In genomic region chr7:149284343-149284742, GRCh38 we compare ENCODE assay signal across 8 cellular contexts. TPM values are rescaled to one million over a fixed set of nuclear protein-coding genes. Genes with fewer than 3 reads are reported as not detected.
DNase-seq lines count a peak whose midpoint lies in the region; ATAC-seq, FAIRE-seq and TF ChIP-seq lines count a peak whose summit lies in the region.

No MANE protein-coding gene starts in this region.

- H3K27me3 Mint-ChIP-seq in CD8-positive, alpha-beta T cell (ENCODE audit: low read depth) = no peaks in the 10 kb centered on the region
- H3K27me3 Mint-ChIP-seq in activated CD8-positive, alpha-beta T cell treated with anti-CD3 and anti-CD28 coated beads, Interleukin-2, amount 10 ng/mL, durations not matched to agents 7 days and 5 days (ENCODE audit: low read depth) = no peaks in the 10 kb centered on the region
- no peaks in the 10 kb centered on the region for H3K27me3 Mint-ChIP-seq in mesothelial cell of epicardium (ENCODE audit: low read depth)

- H3K36me3 ChIP-seq in CD8-positive, alpha-beta T cell (ENCODE audit: insufficient read depth, low read length) = no peaks in the 10 kb centered on the region
- H3K36me3 ChIP-seq in HUES6 (ENCODE audit: control insufficient read depth, insufficient read depth, low read length) (peaks cover 12% of the 10 kb centered on the region), adrenal gland (replicated peaks in 1 of 2) (peaks cover 0 to 7% of the 10 kb centered on the region in 2 donors)

- POLR2A ChIA-PET in CD8-positive, alpha-beta T cell (lab: Charles Lee) = interaction anchor here (0.7 to 3.0 kb wide), 9 partner anchors 16 to 176 kb away, joined by 3 to 38 read pairs (median 4); partner anchors contain the start of genes ZNF282, ZNF398 and ZNF783
- POLR2A ChIA-PET in activated CD8-positive, alpha-beta T cell treated with anti-CD3 and anti-CD28 coated beads, Interleukin-2, amount 10 ng/mL, durations not matched to agents 7 days and 5 days (lab: Charles Lee) = interaction anchor here (1.1 kb wide), 1 partner anchor 19 kb away, joined by 3 read pairs; no protein-coding TSS in a partner anchor

- no peak for TF ChIP-seq CTCF in CD8-positive, alpha-beta T cell (IDR thresholded peaks at IDR 0.05)
- no peak for TF ChIP-seq CTCF in mesothelial cell of epicardium (IDR thresholded peaks at IDR 0.05; ENCODE audit: unreplicated experiment)
- TF ChIP-seq CTCF in adrenal gland (IDR thresholded peaks at IDR 0.05) = no peak

- H3K4me3 ChIP-seq in CD8-positive, alpha-beta T cell (ENCODE audit: low read depth, low read length) = peak overlapping the region; percentile 45
- H3K4me3 ChIP-seq in HUES6 (ENCODE audit: low read depth, low read length) (peak overlapping the region; percentile 91), adrenal gland (no peak overlapping the region)

- peak; percentile 48 for ATAC-seq in CD8-positive, alpha-beta T cell
- ATAC-seq in activated CD8-positive, alpha-beta T cell treated with anti-CD3 and anti-CD28 coated beads, Interleukin-2, amount 10 ng/mL, durations not matched to agents 7 days and 5 days = peak; percentile 10
- ATAC-seq in GM18520 (IDR thresholded peaks at IDR 0.05; ENCODE audit: unreplicated experiment) = no peak

- DNase-seq in CD8-positive, alpha-beta T cell = peak; percentile 21 to 82 (median 56)
- DNase-seq in activated CD8-positive, alpha-beta T cell treated with anti-CD3 and anti-CD28 coated beads, Interleukin-2, amount 10 ng/mL, durations not matched to agents 7 days and 5 days = peak; percentile 65
- no peak for DNase-seq in mesothelial cell of epicardium (ENCODE audit: low spot score in 2 of 2, unreplicated experiment in 2 of 2)
- no peak for DNase-seq in RCC 7860 (ENCODE audit: low spot score)
- DNase-seq in SKM-1 treated with dmso at 0.1 percent for 144 hours (lab: John Stamatoyannopoulos, UW; ENCODE audit: unreplicated experiment) = no peak
- no peak for DNase-seq in adrenal gland

- no peaks in the 10 kb centered on the region for H3K9me3 Mint-ChIP-seq in CD8-positive, alpha-beta T cell
- H3K9me3 Mint-ChIP-seq in activated CD8-positive, alpha-beta T cell treated with anti-CD3 and anti-CD28 coated beads, Interleukin-2, amount 10 ng/mL, durations not matched to agents 7 days and 5 days (ENCODE audit: insufficient read depth) = no peaks in the 10 kb centered on the region
- H3K9me3 Mint-ChIP-seq in mesothelial cell of epicardium = no peaks in the 10 kb centered on the region

- intact Hi-C loops in CD8-positive, alpha-beta T cell (cut with DNase I, micrococcal nuclease) = loop anchor here (1.0 to 10.0 kb wide), 5 partner anchors 22 to 433 kb away; partner anchors contain the start of gene ZNF783 (in 1 of the 2)
- intact Hi-C loops in adrenal gland (cut with DNase I) = no loop called here

- 63 to 73% (median 66%) methylated on average over 3 of the region's 3 CpGs for WGBS in adrenal gland, 4 donors

- peak overlapping the region; percentile 91 for H3K27ac Mint-ChIP-seq in CD8-positive, alpha-beta T cell
- H3K27ac Mint-ChIP-seq in activated CD8-positive, alpha-beta T cell treated with anti-CD3 and anti-CD28 coated beads, Interleukin-2, amount 10 ng/mL, durations not matched to agents 7 days and 5 days = peak overlapping the region; percentile 73
- H3K27ac Mint-ChIP-seq in mesothelial cell of epicardium = no peak overlapping the region

- peak overlapping the region; percentile 84 for H3K4me3 Mint-ChIP-seq in CD8-positive, alpha-beta T cell
- H3K4me3 Mint-ChIP-seq in activated CD8-positive, alpha-beta T cell treated with anti-CD3 and anti-CD28 coated beads, Interleukin-2, amount 10 ng/mL, durations not matched to agents 7 days and 5 days = peak overlapping the region; percentile 74
- peak overlapping the region; percentile 90 for H3K4me3 Mint-ChIP-seq in mesothelial cell of epicardium

- CTCF ChIA-PET in CD8-positive, alpha-beta T cell (lab: Charles Lee) = interaction anchor here (0.7 to 4.9 kb wide), 7 partner anchors 15 to 137 kb away, joined by 3 to 47 read pairs (median 4); partner anchors contain the start of genes ZNF282 and ZNF783
- CTCF ChIA-PET in activated CD8-positive, alpha-beta T cell treated with anti-CD3 and anti-CD28 coated beads, Interleukin-2, amount 10 ng/mL, durations not matched to agents 7 days and 5 days (lab: Charles Lee) = interaction anchor here (0.7 to 3.0 kb wide), 11 partner anchors 14 to 378 kb away, joined by 3 to 44 read pairs (median 4); partner anchors contain the start of genes ZNF282 and ZNF783

- H3K4me1 Mint-ChIP-seq in CD8-positive, alpha-beta T cell (ENCODE audit: low read depth) = peaks cover 42% of the 10 kb centered on the region
- H3K4me1 Mint-ChIP-seq in activated CD8-positive, alpha-beta T cell treated with anti-CD3 and anti-CD28 coated beads, Interleukin-2, amount 10 ng/mL, durations not matched to agents 7 days and 5 days (ENCODE audit: low read depth) = peaks cover 38% of the 10 kb centered on the region
- H3K4me1 Mint-ChIP-seq in mesothelial cell of epicardium = peaks cover 11% of the 10 kb centered on the region

- H3K27ac ChIP-seq in CD8-positive, alpha-beta T cell (ENCODE audit: low read depth, low read length) = peak overlapping the region; percentile 42
- H3K27ac ChIP-seq in HUES6 (ENCODE audit: low read depth, low read length) (no peak overlapping the region), adrenal gland (no peak overlapping the region)

- H3K9ac ChIP-seq in HUES6 (ENCODE audit: low read length) = no peak overlapping the region

- no peak for FAIRE-seq in RCC 7860 (lab: Jason Lieb, UNC)

- H3K36me3 Mint-ChIP-seq in CD8-positive, alpha-beta T cell = peaks cover 29% of the 10 kb centered on the region
- H3K36me3 Mint-ChIP-seq in activated CD8-positive, alpha-beta T cell treated with anti-CD3 and anti-CD28 coated beads, Interleukin-2, amount 10 ng/mL, durations not matched to agents 7 days and 5 days (ENCODE audit: low read depth) = peaks cover 12% of the 10 kb centered on the region
- H3K36me3 Mint-ChIP-seq in mesothelial cell of epicardium = peaks cover 20% of the 10 kb centered on the region

- TF ChIP-seq POLR2A in adrenal gland (IDR thresholded peaks at IDR 0.05) = no peak

- peaks cover 39% of the 10 kb centered on the region for H3K4me1 ChIP-seq in CD8-positive, alpha-beta T cell (ENCODE audit: insufficient read depth, low read length)
- peaks cover 14% of the 10 kb centered on the region for H3K4me1 ChIP-seq in HUES6 (ENCODE audit: control insufficient read depth, insufficient read depth, low read length)
- H3K4me1 ChIP-seq in adrenal gland (replicated peaks in 1 of 2) = peaks cover 0 to 13% of the 10 kb centered on the region in 2 donors

- H3K9me3 ChIP-seq in CD8-positive, alpha-beta T cell (ENCODE audit: low read length) = no peaks in the 10 kb centered on the region
- H3K9me3 ChIP-seq in HUES6 (ENCODE audit: control insufficient read depth, insufficient read depth, low read depth, low read length) = no peaks in the 10 kb centered on the region
- H3K9me3 ChIP-seq in adrenal gland (replicated peaks in 1 of 3) = no peaks in the 10 kb centered on the region

- H3K27me3 ChIP-seq in CD8-positive, alpha-beta T cell (ENCODE audit: insufficient read depth, low read length) = no peaks in the 10 kb centered on the region
- H3K27me3 ChIP-seq in HUES6 (ENCODE audit: control insufficient read depth, insufficient read depth, low read length) (peaks cover 20% of the 10 kb centered on the region; the same call in 1 of the 2 replicates), adrenal gland (no peaks in the 10 kb centered on the region)

RNA-seq across cellular contexts. Expression of gene ZNF783, which starts 22.3 kb away (rescaled TPM):
- total RNA-seq in CD8-positive, alpha-beta T cell = 10 to 100 TPM; 24.0 to 27.3 TPM
- total RNA-seq in activated CD8-positive, alpha-beta T cell treated with anti-CD3 and anti-CD28 coated beads, Interleukin-2, amount 10 ng/mL, durations not matched to agents 7 days and 5 days = 10 to 100 TPM; 12.7 to 12.9 TPM
- total RNA-seq in mesothelial cell of epicardium (34.9 to 37.0 TPM (median 35.5 TPM) in 3 replicates), adrenal gland (10 to 100 TPM in 3 of 8 donors, 1 to 10 TPM in 5; 4.5 to 15.4 (median 8.7) TPM)
- 10 to 100 TPM in 1 of 3 donors, 1 to 10 TPM in 2; 3.2 to 23.6 (median 9.1) TPM for polyA plus RNA-seq in adrenal gland

RNA-seq across cellular contexts. Expression of gene ZNF212, which starts 44.9 kb away (rescaled TPM):
- 10 to 100 TPM; 20.9 to 22.1 TPM for total RNA-seq in CD8-positive, alpha-beta T cell
- total RNA-seq in activated CD8-positive, alpha-beta T cell treated with anti-CD3 and anti-CD28 coated beads, Interleukin-2, amount 10 ng/mL, durations not matched to agents 7 days and 5 days = 10 to 100 TPM; 10.8 to 12.9 TPM
- total RNA-seq in mesothelial cell of epicardium (20.5 to 20.8 TPM (median 20.5 TPM) in 3 replicates), adrenal gland (10 to 100 TPM in 4 of 8 donors, 1 to 10 TPM in 4; 5.7 to 22.7 (median 10.4) TPM)
- polyA plus RNA-seq in adrenal gland = 10 to 100 TPM in 2 of 3 donors, 1 to 10 TPM in 1; 5.5 to 14.5 (median 14.5) TPM

Comparison
In these comparisons a context has a peak if more than half of its experiments do, and no peak if none do; other contexts are left out.
1. DNase-seq: peak in CD8-positive, alpha-beta T cell (7 of 7) and activated CD8-positive, alpha-beta T cell treated with anti-CD3 and anti-CD28 coated beads, Interleukin-2, amount 10 ng/mL, durations not matched to agents 7 days and 5 days (single experiment); none in mesothelial cell of epicardium (0 of 2), RCC 7860 (single experiment), SKM-1 treated with dmso at 0.1 percent for 144 hours (single experiment) and adrenal gland (0 of 7).
2. H3K4me3 ChIP-seq: peak in CD8-positive, alpha-beta T cell (single experiment) and HUES6 (single experiment); none in adrenal gland (0 of 4).
3. intact Hi-C loops: an anchor here in CD8-positive, alpha-beta T cell (1.0 to 10.0 kb wide); none called in adrenal gland.
4. Peak in every context shown above with its lines, with median percentiles within 50 percentile points of each other: H3K4me3 Mint-ChIP-seq.